Comparison of ENCODE assay signal across 8 cellular contexts in the genomic region with DNA sequence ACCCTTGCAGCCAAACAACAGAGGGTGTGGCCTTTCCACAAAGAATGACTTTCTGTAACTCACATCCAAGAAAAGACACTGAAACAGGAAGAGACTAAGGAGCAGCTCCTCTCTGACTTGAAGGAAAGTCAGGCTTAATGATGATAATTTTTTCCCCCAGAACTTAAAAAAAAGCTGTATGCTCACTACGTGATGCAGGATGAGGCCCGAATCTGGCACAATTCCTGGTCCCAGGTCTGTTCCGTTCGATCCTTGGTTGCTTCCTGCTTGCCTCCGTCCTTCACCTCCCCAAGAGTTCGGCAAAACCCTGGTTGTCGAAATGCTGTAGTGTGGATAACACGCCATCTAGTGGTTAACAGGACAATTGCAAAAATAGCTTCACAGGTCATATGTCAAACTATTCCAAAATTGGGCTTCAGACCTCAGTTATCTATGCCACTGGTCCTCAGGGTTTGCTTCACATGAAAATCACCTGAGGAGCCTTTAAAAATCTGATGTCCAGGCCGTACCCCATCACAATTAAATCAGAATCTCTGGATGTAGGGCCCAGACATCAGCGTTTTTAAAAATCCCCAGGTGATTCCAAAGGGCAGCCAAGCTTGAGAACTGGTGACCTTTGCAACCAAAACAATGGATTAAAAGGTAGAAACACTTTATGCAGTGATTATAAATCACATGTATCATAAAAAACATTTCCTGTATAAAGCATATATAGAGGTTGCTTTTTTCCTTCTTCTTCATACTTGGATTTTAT. TPM values are rescaled to one million over a fixed set of nuclear protein-coding genes. Genes with fewer than 3 reads are reported as not detected.
DNase-seq lines count a peak whose midpoint lies in the region; ATAC-seq and TF ChIP-seq lines count a peak whose summit lies in the region.

No MANE protein-coding gene starts in this region.

- no peaks in the 10 kb centered on the region for H3K4me1 ChIP-seq in muscle layer of duodenum (ENCODE audit: control insufficient read depth in 1 of 2, insufficient read depth in 2 of 2, low read length in 2 of 2)
- no peaks in the 10 kb centered on the region for H3K4me1 ChIP-seq in testis

- H3K27me3 ChIP-seq in muscle layer of duodenum (ENCODE audit: low read depth, low read length) (no peaks in the 10 kb centered on the region), testis (no peaks in the 10 kb centered on the region)

- no peaks in the 10 kb centered on the region for H3K9me3 ChIP-seq in muscle layer of duodenum (ENCODE audit: control insufficient read depth in 1 of 2, low read length in 2 of 2)
- H3K9me3 ChIP-seq in testis = no peaks in the 10 kb centered on the region

- H3K4me3 ChIP-seq in muscle layer of duodenum (ENCODE audit: low read depth in 1 of 2, low read length in 2 of 2) = peak overlapping the region; percentile 59 to 85
- H3K4me3 ChIP-seq in testis = no peak overlapping the region

- TF ChIP-seq POLR2A in testis (IDR thresholded peaks at IDR 0.05) = no peak

- intact Hi-C loops in testis (cut with DNase I; ENCODE audit: low total_unique reads) = loop anchor here (10.0 kb wide), 1 partner anchor 562 kb away; no protein-coding TSS in a partner anchor

- peak; percentile 72 to 93 (median 90) for TF ChIP-seq CTCF in testis (IDR thresholded peaks at IDR 0.05)

- DNase-seq in DMS 273 treated with DMSO at 0.1 percent for 48 hours (lab: John Stamatoyannopoulos, UW) (peak; percentile 34), NCI-H748 (lab: John Stamatoyannopoulos, UW; ENCODE audit: unreplicated experiment) (peak; percentile 70), testis (peak; percentile 76)
- DNase-seq in activated CD8-positive, alpha-beta memory T cell treated with anti-CD3 and anti-CD28 coated beads, Interleukin-2, amount 50 U/mL, for 4 hours = peak; percentile 19

- WGBS in testis, 2 donors = 7 to 14% methylated on average over 10 of the region's 10 CpGs

- ATAC-seq in GM19467 (IDR thresholded peaks at IDR 0.05; ENCODE audit: unreplicated experiment) (peak; percentile 75), HG03565 (IDR thresholded peaks at IDR 0.05; ENCODE audit: unreplicated experiment) (peak; percentile 85), esophagus mucosa (peak; percentile 89)

- no peaks in the 10 kb centered on the region for H3K36me3 ChIP-seq in muscle layer of duodenum (ENCODE audit: control insufficient read depth in 1 of 2, insufficient read depth in 2 of 2, low read length in 2 of 2)
- no peaks in the 10 kb centered on the region for H3K36me3 ChIP-seq in testis (ENCODE audit: low read depth, missing control alignments)

- H3K27ac ChIP-seq in muscle layer of duodenum (ENCODE audit: low read length) (peak overlapping the region; percentile 59), testis (peak overlapping the region in 1 of 2 donors; percentile 21)

RNA-seq across cellular contexts. Expression of a gene that starts 28.1 kb away (rescaled TPM):
- total RNA-seq in esophagus mucosa (6.0 TPM), testis (10 to 100 TPM in 1 of 2 donors, 1 to 10 TPM in 1; 10.0 to 11.1 TPM)
- polyA plus RNA-seq in testis (ENCODE audit: insufficient read depth, low read depth, low replicate concordance) = 17.9 TPM

Comparison
In these comparisons a context has a peak if more than half of its experiments do, and no peak if none do; other contexts are left out.
1. DNase-seq: peak in every context shown above with its lines; median percentile 76 in testis; 70 in NCI-H748; 34 in DMS 273 treated with DMSO at 0.1 percent for 48 hours; 19 in activated CD8-positive, alpha-beta memory T cell treated with anti-CD3 and anti-CD28 coated beads, Interleukin-2, amount 50 U/mL, for 4 hours.
2. H3K4me3 ChIP-seq: peak in muscle layer of duodenum (2 of 2); none in testis (0 of 2).
3. Peak in every context shown above with its lines, with median percentiles within 50 percentile points of each other: ATAC-seq.